In genomic region chr2:168138369-168138768, GRCh38 we compare ENCODE assay signal across 14 cellular contexts.
DNase-seq lines count a peak whose midpoint lies in the region; ATAC-seq and TF ChIP-seq lines count a peak whose summit lies in the region.
"Had no signal": no experiment of that assay in that cellular context is flagged by ENCODE, and none has a peak within 500 bp of the region (broad histone marks: within the 10 kb centered on the region; RNA-seq: fewer than 3 reads in every experiment).

No MANE protein-coding gene starts in this region.

- H2BK5ac ChIP-seq in mesendoderm (ENCODE audit: low read length), result no peak overlapping the region

- H3K4me1 ChIP-seq in mesendoderm (ENCODE audit: control insufficient read depth, low read depth, low read length) (peaks cover 8% of the 10 kb centered on the region), suprapubic skin (no peaks in the 10 kb centered on the region)

- no peak overlapping the region for H3K4me3 Mint-ChIP-seq in activated CD8-positive, alpha-beta T cell treated with anti-CD3 and anti-CD28 coated beads for 36 hours
- no peak overlapping the region for H3K4me3 Mint-ChIP-seq in activated CD8-positive, alpha-beta T cell treated with anti-CD3 and anti-CD28 coated beads, Interleukin-2, amount 10 ng/mL, durations not matched to agents 7 days and 5 days
- no peak overlapping the region for H3K4me3 Mint-ChIP-seq in central memory CD8-positive, alpha-beta T cell
- H3K4me3 Mint-ChIP-seq in naive thymus-derived CD8-positive, alpha-beta T cell, result no peak overlapping the region
- H3K4me3 Mint-ChIP-seq: activated naive CD8-positive, alpha-beta T cell treated with anti-CD3 and anti-CD28 coated beads, Interleukin-2, amount 10 ng/mL, durations not matched to agents 7 days and 5 days had no signal

- H4K8ac ChIP-seq in mesendoderm (ENCODE audit: low read depth, low read length), result no peak overlapping the region

- H3K23ac ChIP-seq in mesendoderm (ENCODE audit: low read length), result no peak overlapping the region

- no peak overlapping the region for H3K56ac ChIP-seq in mesendoderm (ENCODE audit: low read length)

- intact Hi-C loops in activated CD8-positive, alpha-beta T cell treated with anti-CD3 and anti-CD28 coated beads for 36 hours (cut with micrococcal nuclease), result no loop called here

- no peaks in the 10 kb centered on the region for H3K79me1 ChIP-seq in mesendoderm (ENCODE audit: low read length)

- H3K27me3 ChIP-seq in mesendoderm (ENCODE audit: insufficient read depth, low read length, poor library complexity) (no peaks in the 10 kb centered on the region), suprapubic skin (no peaks in the 10 kb centered on the region)
- H3K27me3 ChIP-seq: sigmoid colon, transverse colon had no signal

- no peaks in the 10 kb centered on the region for H3K9me3 Mint-ChIP-seq in activated CD8-positive, alpha-beta T cell treated with anti-CD3 and anti-CD28 coated beads for 36 hours
- no peaks in the 10 kb centered on the region for H3K9me3 Mint-ChIP-seq in activated CD8-positive, alpha-beta T cell treated with anti-CD3 and anti-CD28 coated beads, Interleukin-2, amount 10 ng/mL, durations not matched to agents 7 days and 5 days (ENCODE audit: insufficient read depth)
- no peaks in the 10 kb centered on the region for H3K9me3 Mint-ChIP-seq in central memory CD8-positive, alpha-beta T cell
- H3K9me3 Mint-ChIP-seq in naive thymus-derived CD8-positive, alpha-beta T cell, result no peaks in the 10 kb centered on the region
- H3K9me3 Mint-ChIP-seq: activated naive CD8-positive, alpha-beta T cell treated with anti-CD3 and anti-CD28 coated beads, Interleukin-2, amount 10 ng/mL, durations not matched to agents 7 days and 5 days had no signal

- no peak overlapping the region for H3K9ac ChIP-seq in mesendoderm (ENCODE audit: low read length)

- H3K4me3 ChIP-seq in mesendoderm (ENCODE audit: low read length), result no peak overlapping the region
- H3K4me3 ChIP-seq in suprapubic skin, result no peak overlapping the region
- H3K4me3 ChIP-seq: sigmoid colon, transverse colon had no signal

- H2BK15ac ChIP-seq in mesendoderm (replicated peaks; ENCODE audit: low read depth), result no peak overlapping the region

- DNase-seq in activated CD8-positive, alpha-beta T cell treated with anti-CD3 and anti-CD28 coated beads for 36 hours, result no peak
- no peak for DNase-seq in activated CD8-positive, alpha-beta T cell treated with anti-CD3 and anti-CD28 coated beads, Interleukin-2, amount 10 ng/mL, durations not matched to agents 7 days and 5 days
- no peak for DNase-seq in central memory CD8-positive, alpha-beta T cell (ENCODE audit: low spot score in 2 of 2)
- DNase-seq in mesendoderm, result no peak
- DNase-seq in suprapubic skin (ENCODE audit: low spot score in 2 of 2), result no peak
- DNase-seq in epidermal melanocyte (ENCODE audit: insufficient read length, low spot score), result no peak
- no peak for DNase-seq in naive thymus-derived CD8-positive, alpha-beta T cell
- DNase-seq: activated naive CD8-positive, alpha-beta T cell treated with anti-CD3 and anti-CD28 coated beads, Interleukin-2, amount 10 ng/mL, durations not matched to agents 7 days and 5 days; effector CD4-positive, alpha-beta T cell; NCI-H446; sigmoid colon; transverse colon had no signal

- H2BK120ac ChIP-seq in mesendoderm (ENCODE audit: low read depth, low read length), result no peak overlapping the region

- H3K36me3 ChIP-seq in mesendoderm (ENCODE audit: control insufficient read depth, insufficient read depth, low read length) (no peaks in the 10 kb centered on the region), suprapubic skin (peaks cover 11% of the 10 kb centered on the region)

- no peak for ATAC-seq in activated CD8-positive, alpha-beta T cell treated with anti-CD3 and anti-CD28 coated beads for 36 hours
- no peak for ATAC-seq in activated CD8-positive, alpha-beta T cell treated with anti-CD3 and anti-CD28 coated beads, Interleukin-2, amount 10 ng/mL, durations not matched to agents 7 days and 5 days
- ATAC-seq in central memory CD8-positive, alpha-beta T cell (replicated peaks; ENCODE audit: extremely low read depth, poor library complexity, severe bottlenecking), result no peak
- no peak for ATAC-seq in naive thymus-derived CD8-positive, alpha-beta T cell
- ATAC-seq in GM21737 (IDR thresholded peaks at IDR 0.05; ENCODE audit: unreplicated experiment), result no peak

- H3K4me1 Mint-ChIP-seq in activated CD8-positive, alpha-beta T cell treated with anti-CD3 and anti-CD28 coated beads for 36 hours (ENCODE audit: low read depth), result peaks cover 8% of the 10 kb centered on the region
- peaks cover 8% of the 10 kb centered on the region for H3K4me1 Mint-ChIP-seq in activated CD8-positive, alpha-beta T cell treated with anti-CD3 and anti-CD28 coated beads, Interleukin-2, amount 10 ng/mL, durations not matched to agents 7 days and 5 days (ENCODE audit: low read depth)
- H3K4me1 Mint-ChIP-seq in central memory CD8-positive, alpha-beta T cell, result peaks cover 32% of the 10 kb centered on the region
- peaks cover 2 to 9% (median 6%) of the 10 kb centered on the region in 4 donors for H3K4me1 Mint-ChIP-seq in naive thymus-derived CD8-positive, alpha-beta T cell

- no peak for TF ChIP-seq EP300 in suprapubic skin (IDR thresholded peaks at IDR 0.05)

- no peaks in the 10 kb centered on the region for H3K79me2 ChIP-seq in mesendoderm (ENCODE audit: control insufficient read depth, insufficient read depth, low read length)

- no peak overlapping the region for H4K5ac ChIP-seq in mesendoderm (ENCODE audit: low read length)

- TF ChIP-seq POLR2A in suprapubic skin (IDR thresholded peaks at IDR 0.05), result no peak

- H3K18ac ChIP-seq in mesendoderm (ENCODE audit: low read length), result peak overlapping the region; percentile 3

- H3K27me3 Mint-ChIP-seq in activated CD8-positive, alpha-beta T cell treated with anti-CD3 and anti-CD28 coated beads for 36 hours, result no peaks in the 10 kb centered on the region
- H3K27me3 Mint-ChIP-seq in activated CD8-positive, alpha-beta T cell treated with anti-CD3 and anti-CD28 coated beads, Interleukin-2, amount 10 ng/mL, durations not matched to agents 7 days and 5 days (ENCODE audit: low read depth), result no peaks in the 10 kb centered on the region
- no peaks in the 10 kb centered on the region for H3K27me3 Mint-ChIP-seq in central memory CD8-positive, alpha-beta T cell
- no peaks in the 10 kb centered on the region for H3K27me3 Mint-ChIP-seq in naive thymus-derived CD8-positive, alpha-beta T cell
- H3K27me3 Mint-ChIP-seq: activated naive CD8-positive, alpha-beta T cell treated with anti-CD3 and anti-CD28 coated beads, Interleukin-2, amount 10 ng/mL, durations not matched to agents 7 days and 5 days had no signal

- no peak overlapping the region for H3K4me2 ChIP-seq in mesendoderm (ENCODE audit: low read length)

- no peak overlapping the region for H3K27ac ChIP-seq in mesendoderm (ENCODE audit: low read depth, low read length)
- H3K27ac ChIP-seq in suprapubic skin, result peak overlapping the region; percentile 39
- H3K27ac ChIP-seq: RWPE1 had no signal

- no peak for TF ChIP-seq CTCF in activated CD8-positive, alpha-beta T cell treated with anti-CD3 and anti-CD28 coated beads for 36 hours (IDR thresholded peaks at IDR 0.05)
- no peak for TF ChIP-seq CTCF in suprapubic skin (IDR thresholded peaks at IDR 0.05)

- no CpG with 5 or more reads among the region's 5 CpGs for WGBS in mesendoderm (ENCODE audit: extremely low coverage, insufficient coverage, low lambda C conversion rate)
- WGBS in suprapubic skin, result 75% methylated on average over 5 of the region's 5 CpGs

- no peak overlapping the region for H2AK5ac ChIP-seq in mesendoderm (ENCODE audit: low read length)

- peak overlapping the region; percentile 0 for H3K27ac Mint-ChIP-seq in activated CD8-positive, alpha-beta T cell treated with anti-CD3 and anti-CD28 coated beads for 36 hours
- no peak overlapping the region for H3K27ac Mint-ChIP-seq in activated CD8-positive, alpha-beta T cell treated with anti-CD3 and anti-CD28 coated beads, Interleukin-2, amount 10 ng/mL, durations not matched to agents 7 days and 5 days
- peak overlapping the region; percentile 39 for H3K27ac Mint-ChIP-seq in central memory CD8-positive, alpha-beta T cell (ENCODE audit: low read depth)
- H3K27ac Mint-ChIP-seq in naive thymus-derived CD8-positive, alpha-beta T cell, result peak overlapping the region in 5 of 10 donors; percentile 20 to 85 (median 60)
- H3K27ac Mint-ChIP-seq: activated naive CD8-positive, alpha-beta T cell treated with anti-CD3 and anti-CD28 coated beads, Interleukin-2, amount 10 ng/mL, durations not matched to agents 7 days and 5 days had no signal

- H3K9me3 ChIP-seq in suprapubic skin, result no peaks in the 10 kb centered on the region
- H3K9me3 ChIP-seq: sigmoid colon, transverse colon had no signal

- POLR2A ChIA-PET in activated CD8-positive, alpha-beta T cell treated with anti-CD3 and anti-CD28 coated beads for 36 hours (lab: Charles Lee), result no interaction called here
- POLR2A ChIA-PET in activated CD8-positive, alpha-beta T cell treated with anti-CD3 and anti-CD28 coated beads, Interleukin-2, amount 10 ng/mL, durations not matched to agents 7 days and 5 days (lab: Charles Lee), result no interaction called here
- POLR2A ChIA-PET in naive thymus-derived CD8-positive, alpha-beta T cell (lab: Charles Lee), result no interaction called here

- CTCF ChIA-PET in activated CD8-positive, alpha-beta T cell treated with anti-CD3 and anti-CD28 coated beads for 36 hours (lab: Charles Lee), result interaction anchor here (1.6 kb wide), 1 partner anchor 10 kb away, joined by 5 read pairs; no protein-coding TSS in a partner anchor
- CTCF ChIA-PET in activated CD8-positive, alpha-beta T cell treated with anti-CD3 and anti-CD28 coated beads, Interleukin-2, amount 10 ng/mL, durations not matched to agents 7 days and 5 days (lab: Charles Lee), result interaction anchor here (1.0 to 1.8 kb wide), 3 partner anchors 18 to 198 kb away, joined by 4 to 14 read pairs (median 4); no protein-coding TSS in a partner anchor

- H3K36me3 Mint-ChIP-seq in activated CD8-positive, alpha-beta T cell treated with anti-CD3 and anti-CD28 coated beads for 36 hours (ENCODE audit: low read depth), result peaks cover 21% of the 10 kb centered on the region
- H3K36me3 Mint-ChIP-seq in activated CD8-positive, alpha-beta T cell treated with anti-CD3 and anti-CD28 coated beads, Interleukin-2, amount 10 ng/mL, durations not matched to agents 7 days and 5 days (ENCODE audit: low read depth), result peaks cover 30% of the 10 kb centered on the region
- H3K36me3 Mint-ChIP-seq in central memory CD8-positive, alpha-beta T cell (ENCODE audit: insufficient read depth), result peaks cover 32% of the 10 kb centered on the region
- H3K36me3 Mint-ChIP-seq in naive thymus-derived CD8-positive, alpha-beta T cell, result peaks cover 5 to 56% (median 5%) of the 10 kb centered on the region in 3 donors

- H3K4ac ChIP-seq in mesendoderm (ENCODE audit: low read depth, low read length), result no peak overlapping the region
